In the genomic region with DNA sequence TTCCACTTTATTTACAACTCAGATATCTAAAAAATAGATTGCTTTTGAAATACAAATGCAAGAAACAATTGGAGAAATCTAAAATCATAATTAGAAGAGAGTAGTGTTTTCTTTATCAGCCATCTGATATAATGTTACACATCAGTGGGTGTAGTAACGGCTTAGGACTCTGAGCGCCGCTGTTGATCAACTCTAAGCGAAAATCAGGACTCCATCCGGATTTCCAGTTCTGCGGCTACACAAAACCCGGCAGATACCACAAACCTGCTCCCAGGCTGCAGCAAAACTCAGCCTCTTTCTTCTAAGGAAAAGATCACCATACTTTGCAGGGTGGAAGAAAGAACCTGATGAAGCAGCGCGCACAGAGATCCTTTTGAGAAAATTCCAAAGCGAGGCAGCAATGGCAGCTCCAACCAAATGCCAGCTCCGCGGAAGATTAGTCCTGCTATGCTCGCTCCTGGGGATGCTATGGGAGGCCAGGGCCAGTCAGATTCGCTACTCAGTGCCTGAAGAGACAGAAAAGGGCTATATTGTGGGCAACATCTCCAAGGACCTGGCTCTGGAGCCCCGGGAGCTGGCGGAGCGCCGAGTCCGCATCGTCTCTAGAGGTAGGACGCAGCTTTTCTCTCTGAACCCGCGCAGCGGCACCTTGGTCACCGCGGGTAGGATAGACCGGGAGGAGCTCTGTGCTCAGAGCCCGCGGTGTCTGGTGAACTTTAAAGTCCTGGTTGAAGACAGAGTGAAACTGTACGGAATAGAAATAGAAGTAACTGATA, we compare ENCODE assay signal across 8 cellular contexts. TPM values are rescaled to one million over a fixed set of nuclear protein-coding genes. Genes with fewer than 3 reads are reported as not detected.
DNase-seq lines count a peak whose midpoint lies in the region; ATAC-seq and TF ChIP-seq lines count a peak whose summit lies in the region.

PCDHGA9 (plus strand) TSS at position 226 of the 776 bp plus-strand sequence; CDS start at position 401, 175 bp downstream.

- intact Hi-C loops in left ventricle myocardium inferior (cut with micrococcal nuclease): no loop called here

- H3K27ac ChIP-seq in RWPE2 (ENCODE audit: poor library complexity, severe bottlenecking) (no peak within 1 kb of the TSS), left ventricle myocardium inferior (replicated peaks) (no peak within 1 kb of the TSS), stomach smooth muscle (ENCODE audit: low read length) (no peak within 1 kb of the TSS)

- DNase-seq in SHP77 (lab: John Stamatoyannopoulos, UW) (peak; percentile 6 to 10), SHP77 treated with DMSO at 0.1 percent for 48 hours (lab: John Stamatoyannopoulos, UW) (no peak), RWPE2 (ENCODE audit: low spot score) (no peak), left ventricle myocardium inferior (no peak), DMS153 treated with DMSO at 0.1 percent for 48 hours (lab: John Stamatoyannopoulos, UW; ENCODE audit: unreplicated experiment) (no peak)
- no peak for DNase-seq in stimulated activated CD4-positive, alpha-beta T cell treated with anti-CD3 and anti-CD28 coated beads, Interleukin-2, amount 100 ng/mL, for 24 hours

- no peak within 1 kb of the TSS for H3K9ac ChIP-seq in stomach smooth muscle (ENCODE audit: low read length in 2 of 2)

- H3K4me3 ChIP-seq in RWPE2 (ENCODE audit: severe bottlenecking) (peak within 1 kb of the TSS; percentile 20), left ventricle myocardium inferior (peak within 1 kb of the TSS; percentile 44), stomach smooth muscle (ENCODE audit: low read length in 2 of 2) (peak within 1 kb of the TSS; percentile 60 to 65)

- H3K4me1 ChIP-seq in RWPE2 (ENCODE audit: insufficient read depth, poor library complexity, severe bottlenecking) (peaks cover 3% of the 10 kb centered on the region), left ventricle myocardium inferior (peaks cover 24% of the 10 kb centered on the region), stomach smooth muscle (ENCODE audit: control insufficient read depth, insufficient read depth, low read length) (no peaks in the 10 kb centered on the region)

- H3K27me3 ChIP-seq in RWPE2 (ENCODE audit: insufficient read depth, poor library complexity, severe bottlenecking) (peaks cover 16% of the 10 kb centered on the region), left ventricle myocardium inferior (ENCODE audit: low read depth) (no peaks in the 10 kb centered on the region), stomach smooth muscle (ENCODE audit: control insufficient read depth in 1 of 2, insufficient read depth in 2 of 2, low read length in 2 of 2) (no peaks in the 10 kb centered on the region)

- peaks cover 14% of the 10 kb centered on the region for H3K36me3 ChIP-seq in RWPE2 (ENCODE audit: low read depth)
- H3K36me3 ChIP-seq in left ventricle myocardium inferior: peaks cover 34% of the 10 kb centered on the region
- no peaks in the 10 kb centered on the region for H3K36me3 ChIP-seq in stomach smooth muscle (ENCODE audit: control insufficient read depth in 2 of 2, insufficient read depth in 2 of 2, low read length in 2 of 2)

- H3K9me3 ChIP-seq in RWPE2 (ENCODE audit: severe bottlenecking) (peaks cover 31% of the 10 kb centered on the region), left ventricle myocardium inferior (replicated peaks) (peaks cover 96% of the 10 kb centered on the region), stomach smooth muscle (ENCODE audit: control insufficient read depth in 2 of 2, low read length in 2 of 2) (peaks cover 21 to 74% of the 10 kb centered on the region in 2 donors)

- peak; percentile 53 for TF ChIP-seq CTCF in RWPE2 (IDR thresholded peaks at IDR 0.05; ENCODE audit: poor library complexity, severe bottlenecking)
- TF ChIP-seq CTCF in left ventricle myocardium inferior (IDR thresholded peaks at IDR 0.05; ENCODE audit: borderline replicate concordance): peak; percentile 45

- ATAC-seq in RWPE2 (ENCODE audit: low read depth) (peak; percentile 42; the same call in 1 of the 3 replicates), HG03378 (IDR thresholded peaks at IDR 0.05; ENCODE audit: unreplicated experiment) (no peak)

RNA-seq across cellular contexts. Expression of gene PCDHGA9, which starts in this region (rescaled TPM):
- total RNA-seq in left ventricle myocardium inferior: 3.9 TPM

Comparison
In these comparisons a context has a peak if more than half of its experiments do, and no peak if none do; other contexts are left out.
1. DNase-seq: peak in SHP77 (2 of 2); none in SHP77 treated with DMSO at 0.1 percent for 48 hours (single experiment), RWPE2 (single experiment), left ventricle myocardium inferior (single experiment), DMS153 treated with DMSO at 0.1 percent for 48 hours (single experiment) and stimulated activated CD4-positive, alpha-beta T cell treated with anti-CD3 and anti-CD28 coated beads, Interleukin-2, amount 100 ng/mL, for 24 hours (0 of 2).
2. Peak in every context shown above with its lines, with median percentiles within 50 percentile points of each other: H3K4me3 ChIP-seq.